22 cellular contexts compared by ENCODE assay signal in genomic region chr5:98231089-98231488, GRCh38.
"Had no signal": no experiment of that assay in that cellular context is flagged by ENCODE, and none has a peak within 500 bp of the region (broad histone marks: within the 10 kb centered on the region; RNA-seq: fewer than 3 reads in every experiment).

No MANE protein-coding gene starts in this region.

- DNase-seq: dermis blood vessel endothelial cell; erythroblast; foreskin keratinocyte; heart left ventricle; hippocampal formation; left colon; left ventricle myocardium superior; mesendoderm; naive B cell; occipital lobe; pancreas; right cardiac atrium; small intestine; stimulated activated CD4-positive, alpha-beta T cell treated with anti-CD3 and anti-CD28 coated beads, Interleukin-12 subunit alpha, Interleukin-12 subunit beta, amount 100 ng/mL, for 4 hours; stimulated activated naive CD4-positive, alpha-beta T cell; tibial artery; upper lobe of left lung had no signal

- H3K27me3 Mint-ChIP-seq: naive B cell, progenitor cell of endocrine pancreas had no signal

- H3K36me3 ChIP-seq: heart left ventricle, pancreas, suprapubic skin, tibial artery, upper lobe of left lung, vagina had no signal

- H3K4me1 Mint-ChIP-seq: naive B cell, nephron had no signal

- H3K4me3 ChIP-seq: heart left ventricle, lung, pancreas, suprapubic skin, tibial artery, upper lobe of left lung, vagina had no signal

- H3K27ac Mint-ChIP-seq: naive B cell, nephron, progenitor cell of endocrine pancreas had no signal

- H3K27ac ChIP-seq: foreskin keratinocyte, heart left ventricle, pancreas, suprapubic skin, tibial artery, upper lobe of left lung, vagina had no signal

- H3K4me1 ChIP-seq: foreskin keratinocyte, heart left ventricle, pancreas, suprapubic skin, tibial artery, upper lobe of left lung, vagina had no signal

- H3K36me3 Mint-ChIP-seq: naive B cell had no signal

- ATAC-seq: foreskin keratinocyte, heart left ventricle, left colon, left ventricle myocardium superior, pancreas, right cardiac atrium had no signal

- H3K9me3 ChIP-seq: pancreas, vagina had no signal

- H3K4me3 Mint-ChIP-seq: naive B cell, nephron had no signal

- H3K27me3 ChIP-seq: foreskin keratinocyte, heart left ventricle, pancreas, suprapubic skin, tibial artery, upper lobe of left lung, vagina had no signal
